Comparison of ENCODE assay signal across 20 cellular contexts in genomic region chr10:116763440-116763839, GRCh38. TPM values are rescaled to one million over a fixed set of nuclear protein-coding genes. Genes with fewer than 3 reads are reported as not detected.
"Had no signal": no experiment of that assay in that cellular context is flagged by ENCODE, and none has a peak within 500 bp of the region (broad histone marks: within the 10 kb centered on the region; RNA-seq: fewer than 3 reads in every experiment).

No MANE protein-coding gene starts in this region.

- H3K27me3 ChIP-seq: breast epithelium, hepatocyte, right atrium auricular region, testis had no signal

- H3K9me3 ChIP-seq: breast epithelium, prostate gland, testis had no signal

- H3K4me3 ChIP-seq: breast epithelium, coronary artery, hepatocyte, left ventricle myocardium inferior, prostate gland, right atrium auricular region, testis had no signal

- H3K4me1 ChIP-seq: breast epithelium, prostate gland had no signal

- H3K27ac ChIP-seq: breast epithelium, coronary artery, hepatocyte, left ventricle myocardium inferior, prostate gland, right atrium auricular region, testis had no signal

- DNase-seq: activated CD4-positive, alpha-beta T cell treated with anti-CD3 and anti-CD28 coated beads, Interleukin-2, amount 50 U/mL, for 4 hours; activated CD8-positive, alpha-beta memory T cell treated with anti-CD3 and anti-CD28 coated beads, Interleukin-2, amount 50 U/mL, for 48 hours; activated naive CD4-positive, alpha-beta T cell; activated naive CD8-positive, alpha-beta T cell treated with anti-CD3 and anti-CD28 coated beads for 36 hours; activated T-cell treated with anti-CD3 and anti-CD28 coated beads, Interleukin-2, amount 50 U/mL, for 4 hours; erythroblast; foreskin fibroblast; left ventricle myocardium inferior; natural killer cell; stimulated activated CD4-positive, alpha-beta T cell treated with anti-CD3 and anti-CD28 coated beads, Interleukin-1b, Interleukin-23, amount 100 ng/mL, for 48 hours; stimulated activated naive CD8-positive, alpha-beta T cell treated with anti-CD3 and anti-CD28 coated beads, Interleukin-15, amount 100 ng/mL, for 72 hours; T-helper 1 cell; testis had no signal

- H3K36me3 ChIP-seq: breast epithelium, prostate gland, right atrium auricular region had no signal

- ATAC-seq: activated T-cell treated with anti-CD3 and anti-CD28 coated beads, Interleukin-2, amount 50 U/mL, for 4 hours; natural killer cell; stimulated activated effector memory CD8-positive, alpha-beta T cell treated with anti-CD3 and anti-CD28 coated beads, Interleukin-12 subunit alpha, Interleukin-12 subunit beta, amount 100 ng/mL, for 72 hours; stimulated activated naive CD8-positive, alpha-beta T cell treated with anti-CD3 and anti-CD28 coated beads, Interleukin-15, amount 100 ng/mL, for 72 hours had no signal

RNA-seq across cellular contexts. Expression of gene HSPA12A, which starts 21.1 kb away (rescaled TPM):
- total RNA-seq: activated CD8-positive, alpha-beta memory T cell treated with anti-CD3 and anti-CD28 coated beads for 36 hours had no signal
